ENCODE assay signal across 22 cellular contexts in the genomic region with DNA sequence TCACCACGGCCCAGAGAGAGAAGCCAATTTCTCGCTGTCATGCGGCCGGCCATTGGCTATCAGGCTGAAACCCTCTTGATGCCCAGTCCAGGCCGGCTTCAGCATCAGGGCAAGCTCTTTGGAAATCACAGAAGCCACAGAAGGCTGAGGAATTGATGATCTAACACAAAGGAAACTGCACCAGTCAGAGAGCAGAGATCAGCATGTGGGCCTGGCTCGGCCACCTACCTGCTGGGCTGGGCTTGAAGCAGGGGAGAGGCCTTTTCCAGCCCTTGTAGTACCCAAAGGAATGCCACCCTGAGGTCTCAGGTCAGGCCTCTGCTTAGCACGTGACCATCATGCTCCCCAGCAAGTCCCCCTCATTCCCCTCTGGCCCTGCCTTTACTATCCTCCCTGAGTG.
DNase-seq lines count a peak whose midpoint lies in the region; ATAC-seq, FAIRE-seq and TF ChIP-seq lines count a peak whose summit lies in the region.
"Had no signal": no experiment of that assay in that cellular context is flagged by ENCODE, and none has a peak within 500 bp of the region (broad histone marks: within the 10 kb centered on the region; RNA-seq: fewer than 3 reads in every experiment).

No MANE protein-coding gene starts in this region.

- BruUV-seq in GM12878 (replicated peaks; lab: Mats Ljungman, UMichigan), result no TSS peak

- H2AFZ ChIP-seq in OCI-LY1 (ENCODE audit: low read length), result no peak overlapping the region
- no peak overlapping the region for H2AFZ ChIP-seq in GM12878 (ENCODE audit: control insufficient read depth, low read depth, low read length)

- peak overlapping the region; percentile 67; the same call in 1 of the 2 replicates for H3K9ac ChIP-seq in OCI-LY1 (ENCODE audit: low read length)
- H3K9ac ChIP-seq in GM12878 (ENCODE audit: control insufficient read depth, insufficient read depth, low read length), result no peak overlapping the region

- H4K20me1 ChIP-seq in OCI-LY1 (ENCODE audit: insufficient read depth, low read length) (no peaks in the 10 kb centered on the region), GM12878 (ENCODE audit: control insufficient read depth, insufficient read depth) (no peaks in the 10 kb centered on the region)

- peak; percentile 53 for DNase-seq in cardiac septum (ENCODE audit: low spot score)
- DNase-seq in heart left ventricle, result no peak
- DNase-seq in GM12878 (ENCODE audit: low read depth, low spot score), result no peak
- no peak for DNase-seq in NCI-H2171 treated with DMSO at 0.1 percent for 48 hours (lab: John Stamatoyannopoulos, UW)
- DNase-seq in NCI-H2227 (lab: John Stamatoyannopoulos, UW; ENCODE audit: unreplicated experiment), result no peak
- DNase-seq: 8988T; CD4-positive, alpha-beta T cell; GF-D8; KG1; NCI-H1092; NCI-H1436; NCI-H2107; NCI-H2227 treated with DMSO at 0.1 percent for 48 hours; NCI-H510A; T-helper 2 cell had no signal

- H3K36me3 ChIP-seq in heart left ventricle (no peaks in the 10 kb centered on the region), OCI-LY1 (ENCODE audit: insufficient read depth, low read length) (no peaks in the 10 kb centered on the region), GM12878 (ENCODE audit: control insufficient read depth in 2 of 2, insufficient read depth in 2 of 2, low read length in 1 of 2) (no peaks in the 10 kb centered on the region)
- H3K36me3 ChIP-seq: MG63, SJCRH30 had no signal

- H3K4me2 ChIP-seq in OCI-LY1 (ENCODE audit: low read length) (peak overlapping the region; percentile 62), GM12878 (ENCODE audit: control insufficient read depth, insufficient read depth) (peak overlapping the region; percentile 73; the same call in 1 of the 2 replicates)

- RAD21 ChIA-PET in GM12878 (lab: Charles Lee; ENCODE audit: unreplicated experiment), result interaction anchor here (1.1 to 1.5 kb wide), 4 partner anchors 30 to 126 kb away, joined by 3 to 15 read pairs (median 4); a partner anchor contains a TSS

- H3K79me2 ChIP-seq in OCI-LY1 (ENCODE audit: insufficient read depth, low read length) (no peaks in the 10 kb centered on the region), GM12878 (ENCODE audit: control insufficient read depth, insufficient read depth, low read length) (no peaks in the 10 kb centered on the region)

- no peaks in the 10 kb centered on the region for H3F3A ChIP-seq in OCI-LY1 (ENCODE audit: insufficient read depth, low read length)

- SMC1A ChIA-PET in GM12878 (lab: Charles Lee; ENCODE audit: uncharacterized antibody, unreplicated experiment), result interaction anchor here (1.4 kb wide), 1 partner anchor 121 kb away, joined by 4 read pairs; no protein-coding TSS in a partner anchor

- ATAC-seq in heart left ventricle (no peak), GM12878 (no peak), HG03342 (IDR thresholded peaks at IDR 0.05; ENCODE audit: unreplicated experiment) (no peak)
- ATAC-seq: Right ventricle myocardium inferior had no signal

- POLR2A ChIA-PET in GM12878 (lab: Charles Lee), result no interaction called here

- CTCF ChIA-PET in GM12878 (lab: Yijun Ruan, JAX), result interaction anchor here (1.0 to 1.5 kb wide), 2 partner anchors 36 to 118 kb away, joined by 3 to 23 read pairs; a partner anchor contains a TSS

- TF ChIP-seq POLR2A in heart left ventricle (IDR thresholded peaks at IDR 0.05), result no peak
- TF ChIP-seq POLR2A in GM12878 (IDR thresholded peaks at IDR 0.05; ENCODE audit: low read depth, low read length), result no peak

- FAIRE-seq in GM12878 (lab: Jason Lieb, UNC), result no peak
- FAIRE-seq: D721Med, HTR-8/SVneo had no signal

- H3K4me1 ChIP-seq in heart left ventricle (no peaks in the 10 kb centered on the region), OCI-LY1 (ENCODE audit: insufficient read depth, low read length, severe bottlenecking) (peaks cover 54% of the 10 kb centered on the region), GM12878 (ENCODE audit: control insufficient read depth, insufficient read depth, low read length) (peaks cover 38% of the 10 kb centered on the region)

- H3K27me3 ChIP-seq in heart left ventricle (peaks cover 0 to 40% (median 6%) of the 10 kb centered on the region in 9 donors), OCI-LY1 (ENCODE audit: insufficient read depth, low read length) (no peaks in the 10 kb centered on the region), GM12878 (replicated peaks in 1 of 2; ENCODE audit: control insufficient read depth in 2 of 2, insufficient read depth in 2 of 2, low read length in 1 of 2) (no peaks in the 10 kb centered on the region; a peak in 1 of 4 replicates)

- intact Hi-C loops in cardiac septum (cut with DNase I) (no loop called here), heart left ventricle (cut with DNase I) (loop anchor here in 1 of 10 donors (10.0 kb wide), 1 partner anchor 64 kb away; no protein-coding TSS in a partner anchor), GM12878 (cut with micrococcal nuclease; ENCODE audit: unreplicated experiment) (loop anchor here (1.0 to 10.0 kb wide), 4 partner anchors 59 to 510 kb away; a partner anchor contains a TSS)

- TF ChIP-seq CTCF in heart left ventricle (IDR thresholded peaks at IDR 0.05) (no peak), OCI-LY1 (IDR thresholded peaks at IDR 0.05; ENCODE audit: low read length) (no peak), GM12878 (IDR thresholded peaks at IDR 0.05 in 2 of 3, conservative IDR thresholded peaks at IDR 0.05 in 1 of 3; ENCODE audit: control insufficient read depth in 2 of 3, extremely low read depth in 1 of 3, insufficient read depth in 1 of 3, low read depth in 3 of 3, low read length in 3 of 3) (no peak)

- no peak for TF ChIP-seq RAD21 in GM12878 (IDR thresholded peaks at IDR 0.05; ENCODE audit: insufficient read depth, low read depth, low read length)

- H3K9me3 ChIP-seq in heart left ventricle, result no peaks in the 10 kb centered on the region
- no peaks in the 10 kb centered on the region for H3K9me3 ChIP-seq in OCI-LY1 (ENCODE audit: low read length)
- no peaks in the 10 kb centered on the region for H3K9me3 ChIP-seq in GM12878 (replicated peaks; ENCODE audit: control insufficient read depth, insufficient read depth, low read length)
- H3K9me3 ChIP-seq: MG63, SJCRH30 had no signal

- H3K4me3 ChIP-seq in heart left ventricle, result no peak overlapping the region
- no peak overlapping the region for H3K4me3 ChIP-seq in OCI-LY1 (ENCODE audit: low read depth, low read length, poor library complexity, severe bottlenecking)
- H3K4me3 ChIP-seq in GM12878, result no peak overlapping the region
- H3K4me3 ChIP-seq: MG63, SJCRH30 had no signal

- in situ Hi-C loops in GM12878 (cut with MboI), result no loop called here

- H3K27ac ChIP-seq in heart left ventricle, result no peak overlapping the region
- peak overlapping the region; percentile 98 for H3K27ac ChIP-seq in OCI-LY1 (ENCODE audit: low read depth, low read length, poor library complexity, severe bottlenecking)
- no peak overlapping the region for H3K27ac ChIP-seq in GM12878 (ENCODE audit: control insufficient read depth, insufficient read depth)
- H3K27ac ChIP-seq: SJCRH30 had no signal

- no peaks in the 10 kb centered on the region for H3K9me2 ChIP-seq in OCI-LY1 (ENCODE audit: low read depth, low read length)

- 72 to 78% (median 76%) methylated on average over 7 of the region's 7 CpGs for WGBS in heart left ventricle, 4 donors
- WGBS in GM12878 (ENCODE audit: insufficient coverage, insufficient replicate concordance, low lambda C conversion rate, missing lambda C conversion rate), result 70% methylated on average over 7 of the region's 7 CpGs

- TF ChIP-seq EP300 in GM12878 (IDR thresholded peaks at IDR 0.05; ENCODE audit: borderline replicate concordance in 1 of 2, control insufficient read depth in 1 of 2, low read depth in 2 of 2, low read length in 2 of 2), result no peak

TF ChIP-seq in GM12878, 131 proteins besides CTCF, POLR2A, EP300 and RAD21:
- TF ChIP-seq, protein P1, sequence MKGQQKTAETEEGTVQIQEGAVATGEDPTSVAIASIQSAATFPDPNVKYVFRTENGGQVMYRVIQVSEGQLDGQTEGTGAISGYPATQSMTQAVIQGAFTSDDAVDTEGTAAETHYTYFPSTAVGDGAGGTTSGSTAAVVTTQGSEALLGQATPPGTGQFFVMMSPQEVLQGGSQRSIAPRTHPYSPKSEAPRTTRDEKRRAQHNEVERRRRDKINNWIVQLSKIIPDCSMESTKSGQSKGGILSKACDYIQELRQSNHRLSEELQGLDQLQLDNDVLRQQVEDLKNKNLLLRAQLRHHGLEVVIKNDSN (IDR thresholded peaks at IDR 0.05; ENCODE audit: borderline replicate concordance, extremely low read length, insufficient read depth, low read depth, low read length), result peak; percentile 19
- no peak for TF ChIP-seq EGR1 (IDR thresholded peaks at IDR 0.05; ENCODE audit: borderline replicate concordance in 1 of 2, low read depth in 2 of 2, low read length in 2 of 2)
